In the genomic region with DNA sequence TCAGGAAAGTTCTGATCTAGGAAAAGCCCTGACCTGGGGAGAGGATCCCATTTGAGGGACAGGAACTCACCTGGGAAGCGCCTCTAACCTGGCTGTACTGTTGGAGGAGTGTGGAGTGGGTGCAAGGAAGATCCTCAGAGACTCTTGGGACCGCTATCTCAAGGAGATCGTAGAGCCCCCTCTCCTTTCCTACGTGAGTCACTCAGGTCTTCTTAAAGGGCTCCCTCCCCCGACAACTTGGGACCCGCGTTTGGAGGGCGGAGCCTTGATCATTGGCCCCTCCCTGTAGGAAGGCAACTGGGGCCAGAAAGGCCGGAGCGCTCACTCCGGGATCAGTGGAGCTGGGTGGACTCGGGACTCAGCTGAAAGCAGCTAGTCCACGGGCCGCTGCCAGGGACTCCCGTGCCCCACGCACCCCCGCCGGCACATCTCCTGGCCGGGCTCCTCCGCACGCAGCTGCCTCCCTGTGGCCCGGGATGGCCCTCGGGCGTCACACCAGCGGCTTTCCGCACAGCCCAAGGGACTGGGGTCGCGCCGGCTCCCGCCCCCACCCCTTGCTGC, we compare ENCODE assay signal across 8 cellular contexts. TPM values are rescaled to one million over a fixed set of nuclear protein-coding genes. Genes with fewer than 3 reads are reported as not detected.
DNase-seq lines count a peak whose midpoint lies in the region; ATAC-seq and TF ChIP-seq lines count a peak whose summit lies in the region.

No MANE protein-coding gene starts in this region.

- CTCF ChIA-PET in CD4-positive, alpha-beta memory T cell (lab: Charles Lee; ENCODE audit: partially characterized antibody) = interaction anchor here (0.8 to 1.7 kb wide), 12 partner anchors 9 to 235 kb away, joined by 3 to 7 read pairs (median 4); a partner anchor contains a TSS
- CTCF ChIA-PET in activated CD4-positive, alpha-beta T cell treated with anti-CD3 and anti-CD28 coated beads for 36 hours (lab: Charles Lee) = interaction anchor here (0.6 to 3.0 kb wide), 19 partner anchors 9 to 375 kb away, joined by 3 to 20 read pairs (median 5); a partner anchor contains a TSS

- peak overlapping the region in 6 of 7 donors; percentile 10 to 82 (median 32) for H3K27ac Mint-ChIP-seq in CD4-positive, alpha-beta memory T cell
- no peak overlapping the region for H3K27ac Mint-ChIP-seq in activated CD4-positive, alpha-beta T cell treated with anti-CD3 and anti-CD28 coated beads for 36 hours

- H3K4me3 ChIP-seq in CD4-positive, alpha-beta memory T cell (ENCODE audit: low read length in 2 of 2) = peak overlapping the region; percentile 52 to 91
- peak overlapping the region; percentile 65 to 84 (median 74) for H3K4me3 ChIP-seq in liver (ENCODE audit: low read depth in 1 of 3, low read length in 3 of 3)

- no peaks in the 10 kb centered on the region for H3K9me3 Mint-ChIP-seq in CD4-positive, alpha-beta memory T cell
- H3K9me3 Mint-ChIP-seq in activated CD4-positive, alpha-beta T cell treated with anti-CD3 and anti-CD28 coated beads for 36 hours (ENCODE audit: low read depth) = no peaks in the 10 kb centered on the region

- H3K4me1 Mint-ChIP-seq in CD4-positive, alpha-beta memory T cell = peaks cover 3 to 25% (median 15%) of the 10 kb centered on the region in 4 donors
- peaks cover 13% of the 10 kb centered on the region for H3K4me1 Mint-ChIP-seq in activated CD4-positive, alpha-beta T cell treated with anti-CD3 and anti-CD28 coated beads for 36 hours

- no peaks in the 10 kb centered on the region for H3K9me3 ChIP-seq in CD4-positive, alpha-beta memory T cell (ENCODE audit: control insufficient read depth in 1 of 2, low read length in 2 of 2)
- no peaks in the 10 kb centered on the region for H3K9me3 ChIP-seq in liver (ENCODE audit: control insufficient read depth in 4 of 4, low read length in 3 of 4)

- peaks cover 18% of the 10 kb centered on the region for H3K4me1 ChIP-seq in CD4-positive, alpha-beta memory T cell (ENCODE audit: insufficient read depth, low read length)
- peaks cover 5 to 28% (median 16%) of the 10 kb centered on the region in 4 donors for H3K4me1 ChIP-seq in liver (ENCODE audit: control insufficient read depth in 4 of 4, insufficient read depth in 4 of 4, low read length in 3 of 4)

- ATAC-seq in GM21423 (IDR thresholded peaks at IDR 0.05; ENCODE audit: unreplicated experiment) (peak; percentile 8), HG03039 (IDR thresholded peaks at IDR 0.05; ENCODE audit: unreplicated experiment) (no peak)
- peak; percentile 14 for ATAC-seq in activated CD4-positive, alpha-beta T cell treated with anti-CD3 and anti-CD28 coated beads for 36 hours

- no peak for TF ChIP-seq CTCF in liver (IDR thresholded peaks at IDR 0.05; ENCODE audit: low read depth, low read length, missing input control)

- H3K27ac ChIP-seq in CD4-positive, alpha-beta memory T cell (ENCODE audit: low read depth, low read length) = peak overlapping the region; percentile 60
- peak overlapping the region; percentile 53 to 71 for H3K27ac ChIP-seq in liver (ENCODE audit: low read depth in 1 of 2, low read length in 2 of 2)

- no peaks in the 10 kb centered on the region for H3K36me3 ChIP-seq in CD4-positive, alpha-beta memory T cell (ENCODE audit: insufficient read depth, low read length)
- peaks cover 0 to 12% (median 4%) of the 10 kb centered on the region in 4 donors for H3K36me3 ChIP-seq in liver (ENCODE audit: control insufficient read depth in 4 of 4, insufficient read depth in 3 of 4, low read depth in 1 of 4, low read length in 3 of 4)

- peaks cover 0 to 7% of the 10 kb centered on the region in 2 donors for H3K36me3 Mint-ChIP-seq in CD4-positive, alpha-beta memory T cell
- peaks cover 10% of the 10 kb centered on the region for H3K36me3 Mint-ChIP-seq in activated CD4-positive, alpha-beta T cell treated with anti-CD3 and anti-CD28 coated beads for 36 hours (ENCODE audit: low read depth)

- POLR2A ChIA-PET in CD4-positive, alpha-beta memory T cell (lab: Charles Lee; ENCODE audit: partially characterized antibody) = interaction anchor here (0.6 to 2.6 kb wide), 12 partner anchors 12 to 373 kb away, joined by 3 to 14 read pairs (median 4); a partner anchor contains a TSS
- POLR2A ChIA-PET in activated CD4-positive, alpha-beta T cell treated with anti-CD3 and anti-CD28 coated beads for 36 hours (lab: Charles Lee) = interaction anchor here (1.1 to 1.2 kb wide), 4 partner anchors 22 to 705 kb away, joined by 3 to 5 read pairs (median 4); a partner anchor contains a TSS

- peak in 1 of 5 donors; percentile 43 for DNase-seq in CD4-positive, alpha-beta memory T cell
- DNase-seq in LHCN-M2 (ENCODE audit: low read depth) (peak; percentile 56), dermis blood vessel endothelial cell (peak; percentile 72)
- DNase-seq in activated CD4-positive, alpha-beta T cell treated with anti-CD3 and anti-CD28 coated beads for 36 hours = peak; percentile 68
- DNase-seq in stimulated activated CD4-positive, alpha-beta T cell treated with anti-CD3 and anti-CD28 coated beads, TNF-alpha, amount 100 ng/mL, for 48 hours (ENCODE audit: low read depth in 3 of 3) = peak in 2 of 3 donors; percentile 14 to 54

- intact Hi-C loops in CD4-positive, alpha-beta memory T cell (cut with micrococcal nuclease) = loop anchor here (1.0 to 2.0 kb wide), 3 partner anchors 22 to 77 kb away; a partner anchor contains a TSS
- intact Hi-C loops in activated CD4-positive, alpha-beta T cell treated with anti-CD3 and anti-CD28 coated beads for 36 hours (cut with DNase I, micrococcal nuclease) = loop anchor here (1.0 to 2.0 kb wide), 14 partner anchors 20 to 460 kb away; a partner anchor contains a TSS

- no peak for TF ChIP-seq RAD21 in liver (IDR thresholded peaks at IDR 0.05)

- no peaks in the 10 kb centered on the region for H3K27me3 ChIP-seq in CD4-positive, alpha-beta memory T cell (ENCODE audit: insufficient read depth, low read length)
- no peaks in the 10 kb centered on the region for H3K27me3 ChIP-seq in liver (ENCODE audit: control insufficient read depth in 4 of 4, insufficient read depth in 4 of 4, low read length in 3 of 4)

- 4% methylated on average over 30 of the region's 30 CpGs for WGBS in liver

- H3K27me3 Mint-ChIP-seq in CD4-positive, alpha-beta memory T cell = no peaks in the 10 kb centered on the region
- no peaks in the 10 kb centered on the region for H3K27me3 Mint-ChIP-seq in activated CD4-positive, alpha-beta T cell treated with anti-CD3 and anti-CD28 coated beads for 36 hours

- H3K9ac ChIP-seq in liver (ENCODE audit: low read depth in 1 of 2, low read length in 2 of 2) = peak overlapping the region; percentile 42 to 70

- H3K4me3 Mint-ChIP-seq in CD4-positive, alpha-beta memory T cell = peak overlapping the region; percentile 86 to 92 (median 89)
- H3K4me3 Mint-ChIP-seq in activated CD4-positive, alpha-beta T cell treated with anti-CD3 and anti-CD28 coated beads for 36 hours = peak overlapping the region; percentile 84

TF ChIP-seq in liver, 16 proteins besides CTCF, POLR2A, EP300 and RAD21 (continues in another document):
- TF ChIP-seq RXRA (IDR thresholded peaks at IDR 0.05) = no peak
- TF ChIP-seq HNF4A (conservative IDR thresholded peaks at IDR 0.05) = no peak
- TF ChIP-seq FOXA2 (IDR thresholded peaks at IDR 0.05) = no peak
- no peak for TF ChIP-seq EGR1 (IDR thresholded peaks at IDR 0.05; ENCODE audit: low read depth in 2 of 2)

RNA-seq across cellular contexts. Expression of a gene that starts 0.5 kb away (rescaled TPM):
- total RNA-seq in CD4-positive, alpha-beta memory T cell = 10 to 100 TPM; 31.6 to 32.4 TPM
- polyA plus RNA-seq in CD4-positive, alpha-beta memory T cell = 1 to 10 TPM; 3.0 to 3.5 TPM
- total RNA-seq in LHCN-M2 (2014; rRNA removed) = 19.6 and 32.5 TPM in 2 replicates
- polyA plus RNA-seq in LHCN-M2 (2012) = 6.9 TPM
- total RNA-seq in activated CD4-positive, alpha-beta T cell treated with anti-CD3 and anti-CD28 coated beads for 36 hours = 10 to 100 TPM; 35.0 to 38.5 TPM
- 23.9 and 27.7 TPM in 2 replicates for total RNA-seq in dermis blood vessel endothelial cell
- total RNA-seq in liver = 10 to 100 TPM in 1 of 2 donors, 1 to 10 TPM in 1; 7.5 to 13.1 TPM
- 1 to 10 TPM; 4.4 to 5.1 TPM for polyA plus RNA-seq in liver

RNA-seq across cellular contexts. Expression of a gene that starts 13.2 kb away (rescaled TPM):
- total RNA-seq in CD4-positive, alpha-beta memory T cell = not detected
- polyA plus RNA-seq in CD4-positive, alpha-beta memory T cell = not detected
- total RNA-seq in LHCN-M2 (2014; rRNA removed) (not detected in 2 replicates), dermis blood vessel endothelial cell (not detected in 2 replicates), liver (not detected)
- polyA plus RNA-seq in LHCN-M2 (2012) = not detected
- under 1 TPM in 1 of 2 experiments, not detected in 1; 0.30 TPM for total RNA-seq in activated CD4-positive, alpha-beta T cell treated with anti-CD3 and anti-CD28 coated beads for 36 hours
- not detected for polyA plus RNA-seq in liver

RNA-seq across cellular contexts. Expression of a gene that starts 25.3 kb away (rescaled TPM):
- 10 to 100 TPM; 73.7 to 91.3 TPM for total RNA-seq in CD4-positive, alpha-beta memory T cell
- polyA plus RNA-seq in CD4-positive, alpha-beta memory T cell = 100 to 1,000 TPM; 152 to 313 TPM
- 368 and 384 TPM in 2 replicates for total RNA-seq in LHCN-M2 (2014; rRNA removed)
- 379 TPM for polyA plus RNA-seq in LHCN-M2 (2012)
- 100 to 1,000 TPM; 205 to 231 TPM for total RNA-seq in activated CD4-positive, alpha-beta T cell treated with anti-CD3 and anti-CD28 coated beads for 36 hours
- 288 and 371 TPM in 2 replicates for total RNA-seq in dermis blood vessel endothelial cell
- total RNA-seq in liver = 100 to 1,000 TPM; 153 to 373 TPM
- 100 to 1,000 TPM; 275 to 304 TPM for polyA plus RNA-seq in liver

RNA-seq across cellular contexts. Expression of a gene that starts 27.9 kb away (rescaled TPM):
- 1 to 10 TPM; 3.3 to 3.5 TPM for total RNA-seq in CD4-positive, alpha-beta memory T cell
- under 1 TPM; 0.04 to 0.78 TPM for polyA plus RNA-seq in CD4-positive, alpha-beta memory T cell
- total RNA-seq in LHCN-M2 (2014; rRNA removed) (4.3 and 4.5 TPM in 2 replicates), dermis blood vessel endothelial cell (0.17 and 0.47 TPM in 2 replicates), liver (under 1 TPM; 0.33 to 0.37 TPM)
- 2.6 TPM for polyA plus RNA-seq in LHCN-M2 (2012)
- total RNA-seq in activated CD4-positive, alpha-beta T cell treated with anti-CD3 and anti-CD28 coated beads for 36 hours = 1 to 10 TPM; 7.9 to 8.1 TPM
- under 1 TPM; 0.16 to 0.18 TPM for polyA plus RNA-seq in liver

RNA-seq across cellular contexts. Expression of a gene that starts 39.6 kb away (rescaled TPM):
- total RNA-seq in CD4-positive, alpha-beta memory T cell = 1 to 10 TPM; 1.2 to 1.9 TPM
- not detected for polyA plus RNA-seq in CD4-positive, alpha-beta memory T cell
- total RNA-seq in LHCN-M2 (2014; rRNA removed) = 12.7 and 14.2 TPM in 2 replicates
- polyA plus RNA-seq in LHCN-M2 (2012) = 8.8 TPM
- total RNA-seq in activated CD4-positive, alpha-beta T cell treated with anti-CD3 and anti-CD28 coated beads for 36 hours = under 1 TPM; 0.65 to 0.85 TPM
- 0.42 and 1.5 TPM in 2 replicates for total RNA-seq in dermis blood vessel endothelial cell
- total RNA-seq in liver = under 1 TPM; 0.37 to 0.84 TPM
- polyA plus RNA-seq in liver = under 1 TPM; 0.24 to 0.43 TPM
